Comparison of ENCODE assay signal across 20 cellular contexts in the genomic region with DNA sequence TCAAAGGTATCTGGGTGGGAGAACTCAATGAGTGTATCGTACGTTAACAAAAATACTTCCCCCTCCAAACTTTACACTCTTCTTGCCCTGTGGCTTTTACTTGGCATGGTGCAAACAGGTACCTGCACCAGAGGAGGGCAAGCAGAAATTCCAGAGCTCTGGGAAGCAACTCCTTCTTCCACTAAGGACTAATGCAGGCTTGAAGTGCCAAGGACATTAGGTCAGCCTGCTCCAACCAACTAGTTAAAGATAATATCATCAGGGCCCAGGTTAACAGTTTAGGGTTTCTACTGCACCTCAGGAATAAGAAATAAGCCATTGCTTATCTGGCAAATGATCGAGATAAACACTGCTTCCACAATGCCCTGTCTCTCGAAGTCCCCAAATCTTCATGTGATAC.
DNase-seq lines count a peak whose midpoint lies in the region; ATAC-seq and TF ChIP-seq lines count a peak whose summit lies in the region.
"Had no signal": no experiment of that assay in that cellular context is flagged by ENCODE, and none has a peak within 500 bp of the region (broad histone marks: within the 10 kb centered on the region; RNA-seq: fewer than 3 reads in every experiment).

No MANE protein-coding gene starts in this region.

- peaks cover 92% of the 10 kb centered on the region for H3K36me3 Mint-ChIP-seq in activated T-cell treated with anti-CD3 and anti-CD28 coated beads, Interleukin-2, amount 50 U/mL, for 24 hours (ENCODE audit: low read depth)
- peaks cover 33% of the 10 kb centered on the region for H3K36me3 Mint-ChIP-seq in effector memory CD8-positive, alpha-beta T cell (ENCODE audit: insufficient read depth)

- TF ChIP-seq CTCF in parathyroid adenoma (IDR thresholded peaks at IDR 0.05) (no peak), lower lobe of right lung (IDR thresholded peaks at IDR 0.05) (no peak)

- H3K4me1 ChIP-seq in parathyroid adenoma (peaks cover 2% of the 10 kb centered on the region), lower lobe of right lung (no peaks in the 10 kb centered on the region)
- H3K4me1 ChIP-seq: BE2C; BLaER1 treated with 17β-estradiol and CSF1 and Interleukin-3, amounts not matched to agents 10 nM and 100 nM had no signal

- H3K9me3 Mint-ChIP-seq in activated T-cell treated with anti-CD3 and anti-CD28 coated beads, Interleukin-2, amount 50 U/mL, for 24 hours: no peaks in the 10 kb centered on the region
- H3K9me3 Mint-ChIP-seq in effector memory CD8-positive, alpha-beta T cell: no peaks in the 10 kb centered on the region
- H3K9me3 Mint-ChIP-seq: CD14-positive monocyte; CD4-positive, alpha-beta T cell; CD8-positive, alpha-beta memory T cell; GM23338; H9 had no signal

- no peaks in the 10 kb centered on the region for H3K27me3 Mint-ChIP-seq in activated T-cell treated with anti-CD3 and anti-CD28 coated beads, Interleukin-2, amount 50 U/mL, for 24 hours
- H3K27me3 Mint-ChIP-seq in effector memory CD8-positive, alpha-beta T cell: no peaks in the 10 kb centered on the region
- H3K27me3 Mint-ChIP-seq: CD4-positive, alpha-beta T cell; CD8-positive, alpha-beta memory T cell had no signal

- H3K4me2 ChIP-seq in parathyroid adenoma (ENCODE audit: low read length): peak overlapping the region; percentile 21
- H3K4me2 ChIP-seq: BLaER1 treated with 17β-estradiol and CSF1 and Interleukin-3, amounts not matched to agents 10 nM and 100 nM; GM23338 had no signal

- H3K27me3 ChIP-seq in parathyroid adenoma (ENCODE audit: control insufficient read depth, insufficient read depth, low read length) (no peaks in the 10 kb centered on the region), lower lobe of right lung (ENCODE audit: low read depth) (no peaks in the 10 kb centered on the region)
- H3K27me3 ChIP-seq: BE2C; BLaER1 treated with 17β-estradiol and CSF1 and Interleukin-3, amounts not matched to agents 10 nM and 100 nM had no signal

- no peak overlapping the region for H2AFZ ChIP-seq in parathyroid adenoma
- H2AFZ ChIP-seq: GM23338 had no signal

- H3K4me3 Mint-ChIP-seq in activated T-cell treated with anti-CD3 and anti-CD28 coated beads, Interleukin-2, amount 50 U/mL, for 24 hours: no peak overlapping the region
- H3K4me3 Mint-ChIP-seq in effector memory CD8-positive, alpha-beta T cell: no peak overlapping the region
- H3K4me3 Mint-ChIP-seq: CD14-positive monocyte; CD4-positive, alpha-beta T cell; CD8-positive, alpha-beta memory T cell; GM23338; H9 had no signal

- no peak for ATAC-seq in lower lobe of right lung
- no peak for ATAC-seq in effector memory CD8-positive, alpha-beta T cell (replicated peaks)
- ATAC-seq: GM12878, GM23338, HCT116 had no signal

- intact Hi-C loops in lower lobe of right lung (cut with DNase I): no loop called here

- no peak for DNase-seq in activated T-cell treated with anti-CD3 and anti-CD28 coated beads, Interleukin-2, amount 50 U/mL, for 24 hours
- no peak for DNase-seq in activated T-cell treated with anti-CD3 and anti-CD28 coated beads, Interleukin-2, amount 50 U/mL, for 1 hour
- DNase-seq in islet precursor cell (peak; percentile 55), lower lobe of right lung (no peak)
- DNase-seq in effector memory CD8-positive, alpha-beta T cell: no peak
- DNase-seq: BE2C; CD4-positive, alpha-beta T cell; CD8-positive, alpha-beta memory T cell; DMS 273 treated with DMSO at 0.1 percent for 48 hours; DMS79; EL; GDM1; H9 had no signal

- H3K36me3 ChIP-seq in parathyroid adenoma (ENCODE audit: control insufficient read depth, insufficient read depth, low read length): no peaks in the 10 kb centered on the region
- H3K36me3 ChIP-seq in lower lobe of right lung: peaks cover 58% of the 10 kb centered on the region

- H3K4me3 ChIP-seq in parathyroid adenoma (ENCODE audit: low read depth, low read length) (no peak overlapping the region), lower lobe of right lung (no peak overlapping the region)
- H3K4me3 ChIP-seq: BLaER1 treated with 17β-estradiol and CSF1 and Interleukin-3, amounts not matched to agents 10 nM and 100 nM; GM12878; GM23338 had no signal

- no peaks in the 10 kb centered on the region for H3K79me2 ChIP-seq in parathyroid adenoma

- H3K9ac ChIP-seq in parathyroid adenoma: no peak overlapping the region
- H3K9ac ChIP-seq: BLaER1 treated with 17β-estradiol and CSF1 and Interleukin-3, amounts not matched to agents 10 nM and 100 nM had no signal

- peak overlapping the region; percentile 20 for H3K27ac Mint-ChIP-seq in activated T-cell treated with anti-CD3 and anti-CD28 coated beads, Interleukin-2, amount 50 U/mL, for 24 hours
- no peak overlapping the region for H3K27ac Mint-ChIP-seq in effector memory CD8-positive, alpha-beta T cell
- H3K27ac Mint-ChIP-seq: CD14-positive monocyte; CD4-positive, alpha-beta T cell; CD8-positive, alpha-beta memory T cell; GM23338; H9 had no signal

- H3K27ac ChIP-seq in parathyroid adenoma (no peak overlapping the region), lower lobe of right lung (no peak overlapping the region)
- H3K27ac ChIP-seq: 22Rv1; BLaER1 treated with 17β-estradiol and CSF1 and Interleukin-3, amounts not matched to agents 10 nM and 100 nM had no signal

- H3K9me3 ChIP-seq in parathyroid adenoma (ENCODE audit: control insufficient read depth, low read length) (no peaks in the 10 kb centered on the region), lower lobe of right lung (no peaks in the 10 kb centered on the region)
- H3K9me3 ChIP-seq: BE2C; BLaER1 treated with 17β-estradiol and CSF1 and Interleukin-3, amounts not matched to agents 10 nM and 100 nM had no signal

- H3K4me1 Mint-ChIP-seq in activated T-cell treated with anti-CD3 and anti-CD28 coated beads, Interleukin-2, amount 50 U/mL, for 24 hours (ENCODE audit: low read depth): peaks cover 22% of the 10 kb centered on the region
- peaks cover 7 to 18% of the 10 kb centered on the region in 2 donors for H3K4me1 Mint-ChIP-seq in effector memory CD8-positive, alpha-beta T cell (ENCODE audit: low read depth in 2 of 2)
- H3K4me1 Mint-ChIP-seq: CD14-positive monocyte, GM23338 had no signal
